Comparison of ENCODE assay signal across 8 cellular contexts in the genomic region with DNA sequence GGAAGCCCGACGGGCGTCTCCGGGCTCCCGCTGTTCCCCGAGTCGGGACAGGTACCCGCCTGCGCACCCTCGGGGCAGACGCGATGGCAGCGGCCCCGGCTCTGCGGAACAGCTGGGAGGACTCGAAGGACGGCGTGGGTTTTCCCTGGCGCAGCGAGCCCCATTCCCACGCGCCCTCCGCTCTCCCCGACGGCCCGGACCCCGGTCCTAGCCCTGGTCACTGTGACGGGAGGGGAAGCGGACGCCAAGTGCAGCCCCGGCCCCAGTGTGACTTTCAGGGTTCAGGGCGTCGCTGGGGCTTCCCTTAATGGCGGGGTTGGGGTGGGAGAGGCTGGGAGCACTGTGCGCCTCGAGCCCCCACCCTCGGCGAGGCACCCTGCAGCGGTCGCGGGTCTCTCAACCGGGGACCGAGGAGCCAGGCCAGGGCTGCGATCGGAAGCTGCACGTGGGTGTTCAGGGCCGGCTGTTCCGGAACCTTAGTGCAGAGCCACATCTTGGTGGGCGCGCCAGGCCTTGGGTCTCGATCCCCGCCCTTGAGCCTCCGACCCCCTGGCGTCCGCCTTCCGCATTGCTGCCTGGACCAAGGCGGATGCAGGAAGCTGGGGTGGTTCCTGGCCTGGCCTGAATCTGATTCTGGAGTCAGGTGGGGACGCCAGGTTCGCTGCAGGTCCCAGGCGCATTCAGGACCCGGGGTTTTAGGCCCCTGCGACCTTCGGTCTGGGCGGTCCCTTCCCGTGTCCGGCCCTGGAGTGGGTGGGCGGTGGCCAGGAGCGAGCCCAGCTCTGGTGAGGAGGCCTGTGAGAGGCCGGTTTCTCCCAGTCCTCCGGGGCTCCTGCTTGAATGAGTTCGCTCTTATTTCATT. TPM values are rescaled to one million over a fixed set of nuclear protein-coding genes. Genes with fewer than 3 reads are reported as not detected.
DNase-seq lines count a peak whose midpoint lies in the region; ATAC-seq and TF ChIP-seq lines count a peak whose summit lies in the region.

No MANE protein-coding gene starts in this region.

- TF ChIP-seq CTCF in progenitor cell of endocrine pancreas (IDR thresholded peaks at IDR 0.05; ENCODE audit: unreplicated experiment) = peak; percentile 39

- CTCF ChIA-PET in activated CD4-positive, alpha-beta memory T cell treated with anti-CD3 and anti-CD28 coated beads for 36 hours (lab: Charles Lee) = interaction anchor here (1.0 to 1.2 kb wide), 2 partner anchors 16 to 62 kb away, joined by 3 read pairs; no protein-coding TSS in a partner anchor

- intact Hi-C loops in activated CD4-positive, alpha-beta memory T cell treated with anti-CD3 and anti-CD28 coated beads for 36 hours (cut with micrococcal nuclease) = no loop called here

- POLR2A ChIA-PET in activated CD4-positive, alpha-beta memory T cell treated with anti-CD3 and anti-CD28 coated beads for 36 hours (lab: Charles Lee) = interaction anchor here (1.4 kb wide), 1 partner anchor 57 kb away, joined by 4 read pairs; no protein-coding TSS in a partner anchor

- H3K27ac Mint-ChIP-seq in activated CD4-positive, alpha-beta memory T cell treated with anti-CD3 and anti-CD28 coated beads for 36 hours = no peak overlapping the region
- no peak overlapping the region for H3K27ac Mint-ChIP-seq in progenitor cell of endocrine pancreas

- ATAC-seq in HG03135 (IDR thresholded peaks at IDR 0.05; ENCODE audit: unreplicated experiment) (no peak), GM21529 (IDR thresholded peaks at IDR 0.05; ENCODE audit: unreplicated experiment) (no peak)

- H3K9me3 ChIP-seq in esophagus (ENCODE audit: control insufficient read depth in 2 of 2, insufficient read depth in 1 of 2, low read depth in 1 of 2, low read length in 1 of 2) = no peaks in the 10 kb centered on the region

- peak overlapping the region; percentile 30 to 35 for H3K4me3 ChIP-seq in esophagus (ENCODE audit: low read depth in 1 of 2, low read length in 2 of 2)

- DNase-seq in COLO668 (lab: John Stamatoyannopoulos, UW; ENCODE audit: unreplicated experiment) = peak; percentile 17
- DNase-seq in activated CD4-positive, alpha-beta memory T cell treated with anti-CD3 and anti-CD28 coated beads for 36 hours = peak; percentile 59
- DNase-seq in progenitor cell of endocrine pancreas (ENCODE audit: low spot score, unreplicated experiment) = no peak
- no peak for DNase-seq in putamen (ENCODE audit: low spot score)
- no peak for DNase-seq in NCI-H2107 (lab: John Stamatoyannopoulos, UW)

- H3K4me1 Mint-ChIP-seq in activated CD4-positive, alpha-beta memory T cell treated with anti-CD3 and anti-CD28 coated beads for 36 hours (ENCODE audit: low read depth) = peaks cover 6% of the 10 kb centered on the region
- H3K4me1 Mint-ChIP-seq in progenitor cell of endocrine pancreas (ENCODE audit: low read depth) = no peaks in the 10 kb centered on the region

- WGBS in esophagus, 2 donors = 9 to 16% methylated on average over 57 to 66 of the region's 71 CpGs

- H3K36me3 Mint-ChIP-seq in activated CD4-positive, alpha-beta memory T cell treated with anti-CD3 and anti-CD28 coated beads for 36 hours = no peaks in the 10 kb centered on the region
- no peaks in the 10 kb centered on the region for H3K36me3 Mint-ChIP-seq in progenitor cell of endocrine pancreas (ENCODE audit: insufficient read depth)

- no peaks in the 10 kb centered on the region for H3K9me3 Mint-ChIP-seq in activated CD4-positive, alpha-beta memory T cell treated with anti-CD3 and anti-CD28 coated beads for 36 hours
- no peaks in the 10 kb centered on the region for H3K9me3 Mint-ChIP-seq in progenitor cell of endocrine pancreas (ENCODE audit: low read depth)

- H3K4me3 Mint-ChIP-seq in activated CD4-positive, alpha-beta memory T cell treated with anti-CD3 and anti-CD28 coated beads for 36 hours = peak overlapping the region; percentile 45
- peak overlapping the region; percentile 9 for H3K4me3 Mint-ChIP-seq in progenitor cell of endocrine pancreas (ENCODE audit: low read depth)

- no peaks in the 10 kb centered on the region for H3K27me3 ChIP-seq in esophagus (ENCODE audit: control insufficient read depth in 1 of 2, insufficient read depth in 2 of 2, low read length in 2 of 2)

- H3K27me3 Mint-ChIP-seq in activated CD4-positive, alpha-beta memory T cell treated with anti-CD3 and anti-CD28 coated beads for 36 hours = no peaks in the 10 kb centered on the region
- peaks cover 3% of the 10 kb centered on the region for H3K27me3 Mint-ChIP-seq in progenitor cell of endocrine pancreas

- peaks cover 3 to 9% of the 10 kb centered on the region in 2 donors for H3K4me1 ChIP-seq in esophagus (ENCODE audit: control insufficient read depth in 2 of 2, insufficient read depth in 2 of 2, low read length in 1 of 2)

- H3K27ac ChIP-seq in esophagus (ENCODE audit: low read depth in 2 of 2, low read length in 1 of 2) = peak overlapping the region; percentile 91

- no peaks in the 10 kb centered on the region for H3K36me3 ChIP-seq in esophagus (ENCODE audit: control insufficient read depth in 2 of 2, insufficient read depth in 2 of 2, low read length in 1 of 2)

RNA-seq across cellular contexts. Expression of a gene that starts 3.5 kb away (rescaled TPM):
- total RNA-seq in activated CD4-positive, alpha-beta memory T cell treated with anti-CD3 and anti-CD28 coated beads for 36 hours = not detected
- polyA plus RNA-seq in esophagus = 1,000 to 10,000 TPM; 3,260 to 6,105 TPM
- total RNA-seq in progenitor cell of endocrine pancreas = not detected in 2 replicates

RNA-seq across cellular contexts. Expression of a gene that starts 19.2 kb away (rescaled TPM):
- not detected for total RNA-seq in activated CD4-positive, alpha-beta memory T cell treated with anti-CD3 and anti-CD28 coated beads for 36 hours
- polyA plus RNA-seq in esophagus = 1,000 to 10,000 TPM in 1 of 2 donors, 100 to 1,000 TPM in 1; 405 to 2,874 TPM
- total RNA-seq in progenitor cell of endocrine pancreas = 0.91 TPM in 1 of 2 replicates, not detected in the other

RNA-seq across cellular contexts. Expression of a gene that starts 20.3 kb away (rescaled TPM):
- under 1 TPM; 0.33 to 0.70 TPM for total RNA-seq in activated CD4-positive, alpha-beta memory T cell treated with anti-CD3 and anti-CD28 coated beads for 36 hours
- polyA plus RNA-seq in esophagus = 1 to 10 TPM in 1 of 2 donors, under 1 TPM in 1; 0.66 to 2.3 TPM
- 2.7 and 3.7 TPM in 2 replicates for total RNA-seq in progenitor cell of endocrine pancreas

RNA-seq across cellular contexts. Expression of a gene that starts 39.1 kb away (rescaled TPM):
- total RNA-seq in activated CD4-positive, alpha-beta memory T cell treated with anti-CD3 and anti-CD28 coated beads for 36 hours = 100 to 1,000 TPM; 152 to 155 TPM
- 100 to 1,000 TPM; 108 to 215 TPM for polyA plus RNA-seq in esophagus
- total RNA-seq in progenitor cell of endocrine pancreas = 86.9 and 93.5 TPM in 2 replicates

RNA-seq across cellular contexts. Expression of a gene that starts 48.2 kb away (rescaled TPM):
- 1 to 10 TPM; 7.1 to 9.0 TPM for total RNA-seq in activated CD4-positive, alpha-beta memory T cell treated with anti-CD3 and anti-CD28 coated beads for 36 hours
- polyA plus RNA-seq in esophagus = 10 to 100 TPM in 1 of 2 donors, 1 to 10 TPM in 1; 4.1 to 12.3 TPM
- total RNA-seq in progenitor cell of endocrine pancreas = 4.1 and 5.0 TPM in 2 replicates

Comparison
In these comparisons a context has a peak if more than half of its experiments do, and no peak if none do; other contexts are left out.
1. DNase-seq: peak in COLO668 (single experiment) and activated CD4-positive, alpha-beta memory T cell treated with anti-CD3 and anti-CD28 coated beads for 36 hours (single experiment); none in progenitor cell of endocrine pancreas (single experiment), putamen (single experiment) and NCI-H2107 (single experiment).